ENCODE assay signal across 10 cellular contexts in the genomic region with DNA sequence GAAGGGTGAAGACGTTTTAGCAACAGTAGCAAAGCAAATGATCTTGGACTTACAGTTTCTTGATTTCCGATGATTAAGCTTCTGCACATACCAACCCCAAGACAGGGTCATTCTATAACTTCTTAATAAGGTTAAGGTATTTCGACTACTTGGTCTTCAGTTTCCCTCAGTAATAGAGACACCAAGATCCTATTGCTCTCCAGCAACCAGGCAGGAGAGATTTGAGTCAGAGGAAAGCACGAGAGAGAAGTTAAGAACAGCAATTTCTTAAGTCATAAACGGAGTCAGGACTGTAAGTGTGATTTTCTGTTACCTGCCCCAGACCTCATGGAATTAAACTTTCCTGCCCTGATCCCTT.
DNase-seq lines count a peak whose midpoint lies in the region; ATAC-seq, FAIRE-seq and TF ChIP-seq lines count a peak whose summit lies in the region.
"Had no signal": no experiment of that assay in that cellular context is flagged by ENCODE, and none has a peak within 500 bp of the region (broad histone marks: within the 10 kb centered on the region; RNA-seq: fewer than 3 reads in every experiment).

No MANE protein-coding gene starts in this region.

- ATAC-seq in GM19035 (IDR thresholded peaks at IDR 0.05; ENCODE audit: unreplicated experiment) (peak; percentile 28), HG03095 (IDR thresholded peaks at IDR 0.05; ENCODE audit: unreplicated experiment) (peak; percentile 33)
- peak; percentile 54 for ATAC-seq in stimulated activated effector memory CD8-positive, alpha-beta T cell treated with anti-CD3 and anti-CD28 coated beads, Interleukin-12 subunit alpha, Interleukin-12 subunit beta, amount 100 ng/mL, for 72 hours

- H3K9me3 ChIP-seq in duodenal mucosa (ENCODE audit: control insufficient read depth in 1 of 2, low read length in 2 of 2) (peaks cover 3 to 8% of the 10 kb centered on the region in 2 donors), kidney (ENCODE audit: control insufficient read depth in 1 of 2, low read length in 2 of 2) (no peaks in the 10 kb centered on the region)

- H3K36me3 ChIP-seq in duodenal mucosa (ENCODE audit: control insufficient read depth in 1 of 2, insufficient read depth in 2 of 2, low read length in 2 of 2), result no peaks in the 10 kb centered on the region
- no peaks in the 10 kb centered on the region for H3K36me3 ChIP-seq in kidney (ENCODE audit: control insufficient read depth in 1 of 2, insufficient read depth in 2 of 2, low read length in 2 of 2)

- H3K4me1 Mint-ChIP-seq in stimulated activated effector memory CD8-positive, alpha-beta T cell treated with anti-CD3 and anti-CD28 coated beads, Interleukin-12 subunit alpha, Interleukin-12 subunit beta, amount 100 ng/mL, for 72 hours, result peaks cover 7% of the 10 kb centered on the region

- no peak overlapping the region for H3K27ac Mint-ChIP-seq in stimulated activated effector memory CD8-positive, alpha-beta T cell treated with anti-CD3 and anti-CD28 coated beads, Interleukin-12 subunit alpha, Interleukin-12 subunit beta, amount 100 ng/mL, for 72 hours

- intact Hi-C loops in kidney (cut with DNase I), result no loop called here

- H3K4me3 ChIP-seq in duodenal mucosa (ENCODE audit: low read depth in 1 of 2, low read length in 2 of 2) (peak overlapping the region; percentile 66 to 73), kidney (ENCODE audit: low read length in 2 of 2) (peak overlapping the region in 1 of 2 donors; percentile 73)

- FAIRE-seq in kidney (lab: Jason Lieb, UNC), result no peak
- FAIRE-seq: islet of Langerhans had no signal

- H3K4me1 ChIP-seq in duodenal mucosa (ENCODE audit: control insufficient read depth in 1 of 2, insufficient read depth in 2 of 2, low read length in 2 of 2) (peaks cover 15 to 16% of the 10 kb centered on the region in 2 donors), kidney (ENCODE audit: control insufficient read depth in 1 of 2, insufficient read depth in 1 of 2, low read depth in 1 of 2, low read length in 2 of 2) (peaks cover 3 to 4% of the 10 kb centered on the region in 2 donors)

- DNase-seq in stimulated activated effector memory CD8-positive, alpha-beta T cell treated with anti-CD3 and anti-CD28 coated beads, Interleukin-12 subunit alpha, Interleukin-12 subunit beta, amount 100 ng/mL, for 72 hours (ENCODE audit: low spot score in 2 of 2), result no peak
- no peak for DNase-seq in stimulated activated naive CD4-positive, alpha-beta T cell (lab: John Stamatoyannopoulos, UW)
- DNase-seq in NCI-H774 (lab: John Stamatoyannopoulos, UW) (no peak), SHP77 treated with DMSO at 0.1 percent for 48 hours (lab: John Stamatoyannopoulos, UW) (no peak), kidney (no peak)
- DNase-seq: SIG-M5 had no signal

- no peaks in the 10 kb centered on the region for H3K9me3 Mint-ChIP-seq in stimulated activated effector memory CD8-positive, alpha-beta T cell treated with anti-CD3 and anti-CD28 coated beads, Interleukin-12 subunit alpha, Interleukin-12 subunit beta, amount 100 ng/mL, for 72 hours

- no peaks in the 10 kb centered on the region for H3K36me3 Mint-ChIP-seq in stimulated activated effector memory CD8-positive, alpha-beta T cell treated with anti-CD3 and anti-CD28 coated beads, Interleukin-12 subunit alpha, Interleukin-12 subunit beta, amount 100 ng/mL, for 72 hours

- peak overlapping the region; percentile 47 for H3K4me3 Mint-ChIP-seq in stimulated activated effector memory CD8-positive, alpha-beta T cell treated with anti-CD3 and anti-CD28 coated beads, Interleukin-12 subunit alpha, Interleukin-12 subunit beta, amount 100 ng/mL, for 72 hours

- H3K27ac ChIP-seq in duodenal mucosa (ENCODE audit: low read depth, low read length), result no peak overlapping the region
- peak overlapping the region in 1 of 2 donors; percentile 81 for H3K27ac ChIP-seq in kidney (ENCODE audit: low read depth in 2 of 2, low read length in 2 of 2)

- TF ChIP-seq CTCF in kidney (IDR thresholded peaks at IDR 0.05; ENCODE audit: borderline replicate concordance, extremely low read depth, insufficient read depth), result no peak

- H3K27me3 ChIP-seq in duodenal mucosa (ENCODE audit: control insufficient read depth in 1 of 2, insufficient read depth in 2 of 2, low read length in 2 of 2), result no peaks in the 10 kb centered on the region

- peak overlapping the region in 1 of 2 donors; percentile 52 for H3K9ac ChIP-seq in duodenal mucosa (ENCODE audit: low read depth in 1 of 2, low read length in 2 of 2)
- peak overlapping the region in 1 of 2 donors; percentile 21 for H3K9ac ChIP-seq in kidney (ENCODE audit: low read length in 2 of 2)
